7 cellular contexts compared by ENCODE assay signal in the genomic region with DNA sequence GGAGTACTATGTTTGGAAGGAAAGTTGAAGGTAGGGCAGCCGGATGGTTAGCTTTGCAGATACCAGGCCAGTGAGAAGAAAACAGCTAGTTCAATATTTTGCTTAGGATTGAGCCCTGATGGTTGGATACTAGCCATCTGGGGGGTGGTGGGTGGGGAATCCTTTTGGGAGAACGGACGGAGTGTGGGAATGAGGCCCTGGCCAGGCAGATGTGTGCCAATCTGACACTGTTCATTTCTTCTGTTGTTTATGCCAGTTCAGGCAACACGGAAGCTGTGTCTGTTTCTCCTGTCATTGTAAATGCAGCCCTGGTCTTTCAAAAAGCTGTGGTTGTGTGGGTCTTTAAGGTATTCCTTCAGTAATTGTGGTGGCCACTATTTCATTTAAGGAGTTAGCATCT. TPM values are rescaled to one million over a fixed set of nuclear protein-coding genes. Genes with fewer than 3 reads are reported as not detected.
DNase-seq lines count a peak whose midpoint lies in the region; ATAC-seq, FAIRE-seq and TF ChIP-seq lines count a peak whose summit lies in the region.
"Not testable (repeated sequence)": the region's sequence is repeated elsewhere in the genome, so short reads cannot be mapped to it uniquely, and the experiment has no call there.
"Had no signal": no experiment of that assay in that cellular context is flagged by ENCODE, and none has a peak within 500 bp of the region (broad histone marks: within the 10 kb centered on the region; RNA-seq: fewer than 3 reads in every experiment).

No MANE protein-coding gene starts in this region.

- not testable (repeated sequence) for TF ChIP-seq CTCF in body of pancreas (IDR thresholded peaks at IDR 0.05); pancreas (IDR thresholded peaks at IDR 0.05)

- TF ChIP-seq POLR2A in H54 (IDR thresholded peaks at IDR 0.05; ENCODE audit: low read depth, low read length); body of pancreas (IDR thresholded peaks at IDR 0.05): not testable (repeated sequence)

- H3K36me3 ChIP-seq in body of pancreas (replicated peaks in 1 of 2; ENCODE audit: insufficient read depth in 1 of 2, low read depth in 2 of 2); pancreas: not testable (repeated sequence)

- DNase-seq in H54 (ENCODE audit: insufficient read length, low spot score); body of pancreas; pancreas: not testable (repeated sequence)

- H3K9me3 ChIP-seq in body of pancreas, pancreas: not testable (repeated sequence)

- ATAC-seq in body of pancreas, result peak; percentile 51
- ATAC-seq in pancreas, result peak; percentile 63 to 70 (median 66)

- H3K27me3 ChIP-seq in body of pancreas, pancreas: not testable (repeated sequence)

- not testable (repeated sequence) for H3K4me1 ChIP-seq in body of pancreas, pancreas

- H3K4me3 ChIP-seq in body of pancreas, pancreas: not testable (repeated sequence)

- FAIRE-seq in H54 (lab: Jason Lieb, UNC), result peak; percentile 27
- not testable (repeated sequence) for FAIRE-seq in pancreas (lab: Jason Lieb, UNC)

- WGBS in body of pancreas, 2 donors, result no CpG with 5 or more reads among the region's 4 CpGs
- whole genome bisulfite sequencing in pancreas, 2 donors, result no CpG with 5 or more reads among the region's 4 CpGs

- not testable (repeated sequence) for H3K27ac ChIP-seq in body of pancreas, pancreas

- intact Hi-C loops in body of pancreas (cut with DNase I); pancreas (cut with DNase I): not testable (repeated sequence)

RNA-seq across cellular contexts. Expression of gene LIMS3, which starts 7.5 kb away (rescaled TPM):
- total RNA-seq in body of pancreas (1 to 10 TPM; 4.7 to 4.9 TPM), pancreas (1 to 10 TPM; 1.5 to 3.1 (median 2.1) TPM)
- 1 to 10 TPM in 1 of 2 donors, under 1 TPM in 1; 0.38 to 1.7 TPM for polyA plus RNA-seq in pancreas
- total RNA-seq: Calu3; CD4-positive, CD25-positive, alpha-beta regulatory T cell; CD8-positive, alpha-beta T cell had no signal
- polyA plus RNA-seq: A549 had no signal
